8 cellular contexts compared by ENCODE assay signal in the genomic region with DNA sequence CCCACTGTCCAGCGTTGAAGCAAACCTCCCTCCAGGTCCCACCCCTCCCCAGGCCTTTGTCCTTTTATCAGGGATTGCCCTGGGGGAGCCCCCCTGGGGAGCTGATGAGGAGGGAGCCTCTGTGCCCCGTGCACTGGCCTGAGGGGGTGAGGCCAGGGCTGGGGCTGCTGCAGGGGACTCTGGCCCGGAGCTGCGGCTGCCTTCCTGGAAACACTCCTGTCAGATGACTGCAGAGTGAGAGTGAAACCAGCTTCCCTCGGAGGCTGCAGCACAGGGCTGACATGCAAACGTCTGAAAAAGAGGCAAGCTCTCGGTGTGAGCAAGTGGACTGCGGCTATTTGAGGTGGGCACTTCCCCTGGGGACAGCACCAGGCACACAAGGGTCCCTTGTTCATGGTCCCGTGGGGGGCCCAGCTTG. TPM values are rescaled to one million over a fixed set of nuclear protein-coding genes. Genes with fewer than 3 reads are reported as not detected.
DNase-seq lines count a peak whose midpoint lies in the region; TF ChIP-seq lines count a peak whose summit lies in the region.

No MANE protein-coding gene starts in this region.

- no peak for TF ChIP-seq CTCF in left ventricle myocardium inferior (IDR thresholded peaks at IDR 0.05; ENCODE audit: borderline replicate concordance)

- peaks cover 4% of the 10 kb centered on the region for H3K36me3 Mint-ChIP-seq in activated CD4-positive, alpha-beta T cell treated with anti-CD3 and anti-CD28 coated beads, Interleukin-2, amount 10 ng/mL, durations not matched to agents 7 days and 5 days (ENCODE audit: low read depth)

- in situ Hi-C loops in GM23248 (cut with MboI), result no loop called here

- DNase-seq in AG08396 (ENCODE audit: low spot score), result peak; percentile 58
- DNase-seq in GM23248, result peak; percentile 57
- peak; percentile 72 for DNase-seq in activated CD4-positive, alpha-beta T cell treated with anti-CD3 and anti-CD28 coated beads, Interleukin-2, amount 10 ng/mL, durations not matched to agents 7 days and 5 days
- no peak for DNase-seq in left ventricle myocardium inferior
- peak; percentile 43 to 61 for DNase-seq in stimulated activated CD8-positive, alpha-beta memory T cell treated with anti-CD3 and anti-CD28 coated beads, Interleukin-2, amount 100 ng/mL, for 48 hours (ENCODE audit: low read depth in 2 of 2)
- no peak for DNase-seq in EL
- DNase-seq in glomerular visceral epithelial cell (ENCODE audit: extremely low spot score), result no peak
- DNase-seq in NCI-H2171 treated with DMSO at 0.1 percent for 48 hours (lab: John Stamatoyannopoulos, UW), result no peak

- CTCF ChIA-PET in activated CD4-positive, alpha-beta T cell treated with anti-CD3 and anti-CD28 coated beads, Interleukin-2, amount 10 ng/mL, durations not matched to agents 7 days and 5 days (lab: Charles Lee), result interaction anchor here (0.8 to 2.9 kb wide), 14 partner anchors 12 to 205 kb away, joined by 3 to 16 read pairs (median 4); partner anchors contain the start of genes AJM1, C8G, EDF1 and FBXW5

- no peak overlapping the region for H3K4me3 ChIP-seq in GM23248
- H3K4me3 ChIP-seq in left ventricle myocardium inferior, result peak overlapping the region; percentile 14

- no peaks in the 10 kb centered on the region for H3K9me2 ChIP-seq in GM23248 (ENCODE audit: insufficient read depth)

- H3F3A ChIP-seq in GM23248 (ENCODE audit: insufficient read depth), result 0 out of 2 replicates have a peak, but pooled peaks cover 9% of the 10 kb centered on the region

- H3K4me2 ChIP-seq in GM23248 (ENCODE audit: unreplicated experiment), result no peak overlapping the region

- H3K9ac ChIP-seq in GM23248, result peak overlapping the region; percentile 50; the same call in 1 of the 2 replicates

- H3K79me2 ChIP-seq in GM23248 (ENCODE audit: insufficient read depth), result peaks cover under 1% of the 10 kb centered on the region

- no peaks in the 10 kb centered on the region for H3K27me3 Mint-ChIP-seq in activated CD4-positive, alpha-beta T cell treated with anti-CD3 and anti-CD28 coated beads, Interleukin-2, amount 10 ng/mL, durations not matched to agents 7 days and 5 days

- POLR2A ChIA-PET in activated CD4-positive, alpha-beta T cell treated with anti-CD3 and anti-CD28 coated beads, Interleukin-2, amount 10 ng/mL, durations not matched to agents 7 days and 5 days (lab: Charles Lee), result interaction anchor here (0.6 kb wide), 2 partner anchors 17 to 65 kb away, joined by 3 to 4 read pairs; no protein-coding TSS in a partner anchor

- intact Hi-C loops in left ventricle myocardium inferior (cut with micrococcal nuclease), result loop anchor here (10.0 kb wide), 1 partner anchor 53 kb away; no protein-coding TSS in a partner anchor

- H3K27me3 ChIP-seq in GM23248 (replicated peaks; ENCODE audit: insufficient read depth) (no peaks in the 10 kb centered on the region), left ventricle myocardium inferior (ENCODE audit: low read depth) (no peaks in the 10 kb centered on the region)

- H3K4me1 Mint-ChIP-seq in activated CD4-positive, alpha-beta T cell treated with anti-CD3 and anti-CD28 coated beads, Interleukin-2, amount 10 ng/mL, durations not matched to agents 7 days and 5 days, result peaks cover 53% of the 10 kb centered on the region

- H3K4me1 ChIP-seq in GM23248 (ENCODE audit: insufficient read depth), result peaks cover 10% of the 10 kb centered on the region
- H3K4me1 ChIP-seq in left ventricle myocardium inferior, result peaks cover 27% of the 10 kb centered on the region

- peak overlapping the region; percentile 69 for H2AFZ ChIP-seq in GM23248

- 31 to 36% methylated on average over 9 of the region's 9 CpGs for WGBS in GM23248 (ENCODE audit: low coverage in 1 of 2, low lambda C conversion rate in 2 of 2, missing lambda C conversion rate in 2 of 2), 2 experiments

- no peaks in the 10 kb centered on the region for H3K9me3 Mint-ChIP-seq in activated CD4-positive, alpha-beta T cell treated with anti-CD3 and anti-CD28 coated beads, Interleukin-2, amount 10 ng/mL, durations not matched to agents 7 days and 5 days

- H3K27ac ChIP-seq in GM23248 (no peak overlapping the region), left ventricle myocardium inferior (replicated peaks) (peak overlapping the region; percentile 53)

- no peaks in the 10 kb centered on the region for H4K20me1 ChIP-seq in GM23248 (ENCODE audit: insufficient read depth)

- H3K9me3 ChIP-seq in GM23248 (ENCODE audit: low read depth), result no peaks in the 10 kb centered on the region
- H3K9me3 ChIP-seq in left ventricle myocardium inferior (replicated peaks), result no peaks in the 10 kb centered on the region

- no peaks in the 10 kb centered on the region for H3K36me3 ChIP-seq in GM23248 (ENCODE audit: low read depth)
- H3K36me3 ChIP-seq in left ventricle myocardium inferior, result no peaks in the 10 kb centered on the region

- peak overlapping the region; percentile 97 for H3K27ac Mint-ChIP-seq in activated CD4-positive, alpha-beta T cell treated with anti-CD3 and anti-CD28 coated beads, Interleukin-2, amount 10 ng/mL, durations not matched to agents 7 days and 5 days

- peak overlapping the region; percentile 76 for H3K4me3 Mint-ChIP-seq in activated CD4-positive, alpha-beta T cell treated with anti-CD3 and anti-CD28 coated beads, Interleukin-2, amount 10 ng/mL, durations not matched to agents 7 days and 5 days

RNA-seq across cellular contexts. Expression of gene TRAF2, which starts 4.6 kb away (rescaled TPM):
- total RNA-seq in GM23248 (2014; rRNA removed; shearing (Covaris generic)), result 8.1 and 11.5 TPM in 2 replicates
- polyA plus RNA-seq in GM23248 (2016; fragmentation: Nextera tagmentation; extraction: Ambion mirVana), result 14.3 and 15.0 TPM in 2 replicates
- total RNA-seq in activated CD4-positive, alpha-beta T cell treated with anti-CD3 and anti-CD28 coated beads, Interleukin-2, amount 10 ng/mL, durations not matched to agents 7 days and 5 days, result 10 to 100 TPM; 39.4 to 49.4 TPM
- 10.0 TPM for total RNA-seq in left ventricle myocardium inferior

RNA-seq across cellular contexts. Expression of gene EDF1, which starts 15.6 kb away (rescaled TPM):
- 299 and 305 TPM in 2 replicates for total RNA-seq in GM23248 (2014; rRNA removed; shearing (Covaris generic))
- polyA plus RNA-seq in GM23248 (2016; fragmentation: Nextera tagmentation; extraction: Ambion mirVana), result 567 and 586 TPM in 2 replicates
- 100 to 1,000 TPM; 290 to 291 TPM for total RNA-seq in activated CD4-positive, alpha-beta T cell treated with anti-CD3 and anti-CD28 coated beads, Interleukin-2, amount 10 ng/mL, durations not matched to agents 7 days and 5 days
- 318 TPM for total RNA-seq in left ventricle myocardium inferior

RNA-seq across cellular contexts. Expression of gene MAMDC4, which starts 29.6 kb away (rescaled TPM):
- 1.1 and 2.3 TPM in 2 replicates for total RNA-seq in GM23248 (2014; rRNA removed; shearing (Covaris generic))
- polyA plus RNA-seq in GM23248 (2016; fragmentation: Nextera tagmentation; extraction: Ambion mirVana), result 0.35 and 0.43 TPM in 2 replicates
- 10 to 100 TPM; 12.4 to 14.4 TPM for total RNA-seq in activated CD4-positive, alpha-beta T cell treated with anti-CD3 and anti-CD28 coated beads, Interleukin-2, amount 10 ng/mL, durations not matched to agents 7 days and 5 days
- 13.4 TPM for total RNA-seq in left ventricle myocardium inferior

RNA-seq across cellular contexts. Expression of gene PHPT1, which starts 32.5 kb away (rescaled TPM):
- 71.1 and 84.6 TPM in 2 replicates for total RNA-seq in GM23248 (2014; rRNA removed; shearing (Covaris generic))
- 295 and 302 TPM in 2 replicates for polyA plus RNA-seq in GM23248 (2016; fragmentation: Nextera tagmentation; extraction: Ambion mirVana)
- total RNA-seq in activated CD4-positive, alpha-beta T cell treated with anti-CD3 and anti-CD28 coated beads, Interleukin-2, amount 10 ng/mL, durations not matched to agents 7 days and 5 days, result 10 to 100 TPM; 90.1 to 99.4 TPM
- 349 TPM for total RNA-seq in left ventricle myocardium inferior

RNA-seq across cellular contexts. Expression of gene AJM1, which starts 39.4 kb away (rescaled TPM):
- 0.89 and 1.4 TPM in 2 replicates for total RNA-seq in GM23248 (2014; rRNA removed; shearing (Covaris generic))
- 1.1 and 1.4 TPM in 2 replicates for polyA plus RNA-seq in GM23248 (2016; fragmentation: Nextera tagmentation; extraction: Ambion mirVana)
- 1 to 10 TPM; 4.0 to 4.1 TPM for total RNA-seq in activated CD4-positive, alpha-beta T cell treated with anti-CD3 and anti-CD28 coated beads, Interleukin-2, amount 10 ng/mL, durations not matched to agents 7 days and 5 days
- 7.7 TPM for total RNA-seq in left ventricle myocardium inferior

Comparison
In these comparisons a context has a peak if more than half of its experiments do, and no peak if none do; other contexts are left out.
1. DNase-seq: peak in AG08396 (single experiment), GM23248 (single experiment), activated CD4-positive, alpha-beta T cell treated with anti-CD3 and anti-CD28 coated beads, Interleukin-2, amount 10 ng/mL, durations not matched to agents 7 days and 5 days (single experiment) and stimulated activated CD8-positive, alpha-beta memory T cell treated with anti-CD3 and anti-CD28 coated beads, Interleukin-2, amount 100 ng/mL, for 48 hours (2 of 2); none in left ventricle myocardium inferior (single experiment), EL (single experiment), glomerular visceral epithelial cell (single experiment) and NCI-H2171 treated with DMSO at 0.1 percent for 48 hours (single experiment).